ENCODE assay signal across 16 cellular contexts in genomic region chr16:85195271-85195647, GRCh38.
DNase-seq lines count a peak whose midpoint lies in the region; ATAC-seq and TF ChIP-seq lines count a peak whose summit lies in the region.
"Had no signal": no experiment of that assay in that cellular context is flagged by ENCODE, and none has a peak within 500 bp of the region (broad histone marks: within the 10 kb centered on the region; RNA-seq: fewer than 3 reads in every experiment).

No MANE protein-coding gene starts in this region.

- no peaks in the 10 kb centered on the region for H3K9me3 ChIP-seq in A673 (ENCODE audit: low read depth, low read length, poor library complexity, severe bottlenecking)
- H3K9me3 ChIP-seq in adipocyte (ENCODE audit: control insufficient read depth, low read length) = peaks cover 2% of the 10 kb centered on the region
- peaks cover 0 to 5% (median 0%) of the 10 kb centered on the region in 3 donors for H3K9me3 ChIP-seq in gastroesophageal sphincter
- H3K9me3 ChIP-seq in aorta (ENCODE audit: control insufficient read depth, low read length) = no peaks in the 10 kb centered on the region
- H3K9me3 ChIP-seq: BE2C, SJSA1 had no signal

- no peaks in the 10 kb centered on the region for H3K27me3 ChIP-seq in A673 (replicated peaks; ENCODE audit: insufficient read depth, low read depth, low read length, poor library complexity)
- no peaks in the 10 kb centered on the region for H3K27me3 ChIP-seq in adipocyte (replicated peaks; ENCODE audit: control insufficient read depth, insufficient read depth, low read length)
- no peaks in the 10 kb centered on the region for H3K27me3 ChIP-seq in gastroesophageal sphincter
- no peaks in the 10 kb centered on the region for H3K27me3 ChIP-seq in rectal smooth muscle tissue (ENCODE audit: control insufficient read depth, insufficient read depth, low read length)
- H3K27me3 ChIP-seq in aorta (ENCODE audit: control insufficient read depth in 1 of 2, insufficient read depth in 2 of 2, low read length in 1 of 2) = no peaks in the 10 kb centered on the region
- no peaks in the 10 kb centered on the region for H3K27me3 ChIP-seq in H7 (ENCODE audit: control insufficient read depth, insufficient read depth, low read length)
- H3K27me3 ChIP-seq: BE2C, SJSA1 had no signal

- CTCF ChIA-PET in A673 (lab: Charles Lee) = no interaction called here

- TF ChIP-seq POLR2A in gastroesophageal sphincter (IDR thresholded peaks at IDR 0.05) = no peak

- intact Hi-C loops in A673 (cut with micrococcal nuclease; ENCODE audit: unreplicated experiment) (no loop called here), aorta (cut with DNase I) (loop anchor here in 1 of 2 donors (5.0 kb wide), 1 partner anchor 33 kb away; no protein-coding TSS in a partner anchor)

- H3K9ac ChIP-seq in adipocyte (ENCODE audit: low read length) = peak overlapping the region; percentile 65
- no peak overlapping the region for H3K9ac ChIP-seq in rectal smooth muscle tissue (ENCODE audit: low read length)

- no peak for TF ChIP-seq EP300 in gastroesophageal sphincter (IDR thresholded peaks at IDR 0.05)

- H3K4me1 ChIP-seq in A673 (ENCODE audit: insufficient read depth, low read length, poor library complexity, severe bottlenecking) = no peaks in the 10 kb centered on the region
- peaks cover 60% of the 10 kb centered on the region for H3K4me1 ChIP-seq in adipocyte (ENCODE audit: control insufficient read depth, insufficient read depth, low read length)
- H3K4me1 ChIP-seq in gastroesophageal sphincter = peaks cover 4 to 79% (median 24%) of the 10 kb centered on the region in 3 donors
- H3K4me1 ChIP-seq in rectal smooth muscle tissue (ENCODE audit: control insufficient read depth, insufficient read depth, low read length) = peaks cover 45% of the 10 kb centered on the region
- H3K4me1 ChIP-seq in aorta (ENCODE audit: control insufficient read depth in 1 of 2, insufficient read depth in 2 of 2, low read length in 2 of 2) = no peaks in the 10 kb centered on the region

- no peak for DNase-seq in A673 (ENCODE audit: low spot score)
- no peak for DNase-seq in adipocyte (ENCODE audit: low read depth)
- no peak for DNase-seq in aorta
- no peak for DNase-seq in NCI-H526 (lab: John Stamatoyannopoulos, UW)
- DNase-seq in H7 = no peak
- DNase-seq: BE2C; CD4-positive, alpha-beta memory T cell; DMS79; H9; NCI-H187; NCI-H748 treated with DMSO at 0.1 percent for 48 hours; OCI-M1 had no signal

- no peak for TF ChIP-seq CTCF in A673 (conservative IDR thresholded peaks at IDR 0.05; ENCODE audit: low read depth, low read length)
- no peak for TF ChIP-seq CTCF in gastroesophageal sphincter (IDR thresholded peaks at IDR 0.05)

- H3K36me3 ChIP-seq in A673 (ENCODE audit: insufficient read depth, low read length, poor library complexity, severe bottlenecking) (peaks cover 2% of the 10 kb centered on the region), adipocyte (ENCODE audit: control insufficient read depth, insufficient read depth, low read length, severe bottlenecking) (no peaks in the 10 kb centered on the region), gastroesophageal sphincter (no peaks in the 10 kb centered on the region), rectal smooth muscle tissue (ENCODE audit: control insufficient read depth, insufficient read depth, low read length) (no peaks in the 10 kb centered on the region), aorta (ENCODE audit: control insufficient read depth in 1 of 2, insufficient read depth in 2 of 2, low read length in 1 of 2) (no peaks in the 10 kb centered on the region), H7 (replicated peaks; ENCODE audit: control insufficient read depth, insufficient read depth, low read length) (no peaks in the 10 kb centered on the region)
- H3K36me3 ChIP-seq: SJSA1 had no signal

- 67 to 78% methylated on average over 6 to 8 of the region's 8 CpGs for WGBS in gastroesophageal sphincter (ENCODE audit: low coverage in 1 of 2), 2 donors
- WGBS in aorta, 2 donors = 80 to 89% methylated on average over 8 of the region's 8 CpGs

- no peak for ATAC-seq in gastroesophageal sphincter
- no peak for ATAC-seq in aorta (ENCODE audit: low FRiP score)
- ATAC-seq in HG03025 (IDR thresholded peaks at IDR 0.05; ENCODE audit: low FRiP score, unreplicated experiment) = no peak

- no peak overlapping the region for H3K4me3 ChIP-seq in A673 (ENCODE audit: low read depth, low read length, poor library complexity, severe bottlenecking)
- H3K4me3 ChIP-seq in adipocyte (ENCODE audit: low read length) = no peak overlapping the region
- H3K4me3 ChIP-seq in gastroesophageal sphincter = no peak overlapping the region
- H3K4me3 ChIP-seq in rectal smooth muscle tissue (ENCODE audit: low read length) = no peak overlapping the region
- no peak overlapping the region for H3K4me3 ChIP-seq in aorta (ENCODE audit: low read length in 2 of 2)
- no peak overlapping the region for H3K4me3 ChIP-seq in H7 (ENCODE audit: insufficient read depth, low read depth, low read length)
- H3K4me3 ChIP-seq: SJSA1 had no signal

- no TSS peak for BruUV-seq in A673 (replicated peaks; lab: Mats Ljungman, UMichigan)

- peak overlapping the region; percentile 30 for H3K27ac ChIP-seq in A673 (ENCODE audit: low read depth, low read length, poor library complexity, severe bottlenecking)
- peak overlapping the region in 3 of 4 donors; percentile 79 to 82 (median 80) for H3K27ac ChIP-seq in gastroesophageal sphincter
- peak overlapping the region; percentile 76 for H3K27ac ChIP-seq in rectal smooth muscle tissue (ENCODE audit: low read depth, low read length)
- no peak overlapping the region for H3K27ac ChIP-seq in aorta (ENCODE audit: low read depth in 1 of 2, low read length in 2 of 2)
- H3K27ac ChIP-seq: SJSA1 had no signal

- POLR2A ChIA-PET in A673 (lab: Charles Lee; ENCODE audit: low non-redundant PET) = no interaction called here

Comparison
In these comparisons a context has a peak if more than half of its experiments do, and no peak if none do; other contexts are left out.
1. H3K27ac ChIP-seq: peak in A673 (single experiment), gastroesophageal sphincter (3 of 4) and rectal smooth muscle tissue (single experiment); none in aorta (0 of 2).